8 cellular contexts compared by ENCODE assay signal in genomic region chr17:82419471-82419995, GRCh38. TPM values are rescaled to one million over a fixed set of nuclear protein-coding genes. Genes with fewer than 3 reads are reported as not detected.
DNase-seq lines count a peak whose midpoint lies in the region; ATAC-seq and TF ChIP-seq lines count a peak whose summit lies in the region.

No MANE protein-coding gene starts in this region.

- H3K36me3 Mint-ChIP-seq in stimulated activated naive CD8-positive, alpha-beta T cell treated with anti-CD3 and anti-CD28 coated beads, Interleukin-15, Interleukin-2, amounts not matched to agents 100 ng/mL and 50 ng/mL, for 24 hours (ENCODE audit: low read depth) = peaks cover 23% of the 10 kb centered on the region
- peaks cover 30% of the 10 kb centered on the region for H3K36me3 Mint-ChIP-seq in activated T-helper 17 cell treated with anti-CD3 and anti-CD28 coated beads, Interleukin-2, amount 50 U/mL, for 72 hours (ENCODE audit: low read depth)

- H3K27me3 ChIP-seq in right lobe of liver = no peaks in the 10 kb centered on the region

- no peak for ATAC-seq in stimulated activated naive CD8-positive, alpha-beta T cell treated with anti-CD3 and anti-CD28 coated beads, Interleukin-15, Interleukin-2, amounts not matched to agents 100 U/mL and 50 U/mL, for 24 hours
- ATAC-seq in activated T-helper 17 cell treated with anti-CD3 and anti-CD28 coated beads, Interleukin-2, amount 50 U/mL, for 72 hours (replicated peaks) = no peak
- ATAC-seq in right lobe of liver = peak in 1 of 4 donors; percentile 11
- no peak for ATAC-seq in HG02884 (IDR thresholded peaks at IDR 0.05; ENCODE audit: unreplicated experiment)
- ATAC-seq in HG02981 (IDR thresholded peaks at IDR 0.05; ENCODE audit: unreplicated experiment) = no peak

- WGBS in right lobe of liver (ENCODE audit: insufficient coverage, low coverage, low lambda C conversion rate, missing lambda C conversion rate) = 63% methylated on average over 3 of the region's 3 CpGs

- peaks cover 21% of the 10 kb centered on the region for H3K4me1 Mint-ChIP-seq in stimulated activated naive CD8-positive, alpha-beta T cell treated with anti-CD3 and anti-CD28 coated beads, Interleukin-15, Interleukin-2, amounts not matched to agents 100 ng/mL and 50 ng/mL, for 24 hours (ENCODE audit: low read depth)
- peaks cover 6% of the 10 kb centered on the region for H3K4me1 Mint-ChIP-seq in activated T-helper 17 cell treated with anti-CD3 and anti-CD28 coated beads, Interleukin-2, amount 50 U/mL, for 72 hours

- intact Hi-C loops in right lobe of liver (cut with DNase I) = loop anchor here in 1 of 2 donors (10.0 kb wide), 1 partner anchor 65 kb away; the partner anchor contains the start of gene TEX19

- peak overlapping the region in 2 of 3 donors; percentile 73 to 88 for H3K4me3 ChIP-seq in right lobe of liver

- no peaks in the 10 kb centered on the region for H3K27me3 Mint-ChIP-seq in stimulated activated naive CD8-positive, alpha-beta T cell treated with anti-CD3 and anti-CD28 coated beads, Interleukin-15, Interleukin-2, amounts not matched to agents 100 ng/mL and 50 ng/mL, for 24 hours
- no peaks in the 10 kb centered on the region for H3K27me3 Mint-ChIP-seq in activated T-helper 17 cell treated with anti-CD3 and anti-CD28 coated beads, Interleukin-2, amount 50 U/mL, for 72 hours

- peak overlapping the region; percentile 61 for H3K27ac Mint-ChIP-seq in stimulated activated naive CD8-positive, alpha-beta T cell treated with anti-CD3 and anti-CD28 coated beads, Interleukin-15, Interleukin-2, amounts not matched to agents 100 ng/mL and 50 ng/mL, for 24 hours
- peak overlapping the region; percentile 54 for H3K27ac Mint-ChIP-seq in activated T-helper 17 cell treated with anti-CD3 and anti-CD28 coated beads, Interleukin-2, amount 50 U/mL, for 72 hours

- H3K36me3 ChIP-seq in right lobe of liver = no peaks in the 10 kb centered on the region

- no peak for DNase-seq in stimulated activated naive CD8-positive, alpha-beta T cell treated with anti-CD3 and anti-CD28 coated beads, Interleukin-15, Interleukin-2, amounts not matched to agents 100 U/mL and 50 U/mL, for 24 hours
- no peak for DNase-seq in right lobe of liver
- no peak for DNase-seq in NCI-H1417 (lab: John Stamatoyannopoulos, UW)
- no peak for DNase-seq in amniotic stem cell (lab: John Stamatoyannopoulos, UW)

- H3K9me3 ChIP-seq in right lobe of liver = no peaks in the 10 kb centered on the region

- no peak for TF ChIP-seq POLR2A in right lobe of liver (IDR thresholded peaks at IDR 0.05)

- peak overlapping the region; percentile 85 for H3K4me3 Mint-ChIP-seq in stimulated activated naive CD8-positive, alpha-beta T cell treated with anti-CD3 and anti-CD28 coated beads, Interleukin-15, Interleukin-2, amounts not matched to agents 100 ng/mL and 50 ng/mL, for 24 hours
- H3K4me3 Mint-ChIP-seq in activated T-helper 17 cell treated with anti-CD3 and anti-CD28 coated beads, Interleukin-2, amount 50 U/mL, for 72 hours = peak overlapping the region; percentile 76

- H3K4me1 ChIP-seq in right lobe of liver = peaks cover 0 to 19% (median 6%) of the 10 kb centered on the region in 4 donors

- H3K27ac ChIP-seq in right lobe of liver = peak overlapping the region in 2 of 3 donors; percentile 8 to 87

- no peak for TF ChIP-seq CTCF in right lobe of liver (IDR thresholded peaks at IDR 0.05)

- no peaks in the 10 kb centered on the region for H3K9me3 Mint-ChIP-seq in stimulated activated naive CD8-positive, alpha-beta T cell treated with anti-CD3 and anti-CD28 coated beads, Interleukin-15, Interleukin-2, amounts not matched to agents 100 ng/mL and 50 ng/mL, for 24 hours
- no peaks in the 10 kb centered on the region for H3K9me3 Mint-ChIP-seq in activated T-helper 17 cell treated with anti-CD3 and anti-CD28 coated beads, Interleukin-2, amount 50 U/mL, for 72 hours

RNA-seq across cellular contexts. Expression of gene OGFOD3, which starts 1.1 kb away (rescaled TPM):
- 10 to 100 TPM; 16.2 to 20.7 TPM for total RNA-seq in activated T-helper 17 cell treated with anti-CD3 and anti-CD28 coated beads, Interleukin-2, amount 50 U/mL, for 72 hours
- total RNA-seq in right lobe of liver = 10 to 100 TPM; 13.5 to 23.4 (median 16.2) TPM

RNA-seq across cellular contexts. Expression of gene HEXD, which starts 1.4 kb away (rescaled TPM):
- total RNA-seq in activated T-helper 17 cell treated with anti-CD3 and anti-CD28 coated beads, Interleukin-2, amount 50 U/mL, for 72 hours = 10 to 100 TPM; 25.1 to 31.9 TPM
- total RNA-seq in right lobe of liver = 10 to 100 TPM in 5 of 6 experiments, 1 to 10 TPM in 1; 9.6 to 30.4 (median 20.2) TPM

RNA-seq across cellular contexts. Expression of gene CYBC1, which starts 31.0 kb away (rescaled TPM):
- total RNA-seq in activated T-helper 17 cell treated with anti-CD3 and anti-CD28 coated beads, Interleukin-2, amount 50 U/mL, for 72 hours = 100 to 1,000 TPM; 297 to 323 TPM
- 10 to 100 TPM; 29.4 to 82.4 (median 46.4) TPM for total RNA-seq in right lobe of liver

RNA-seq across cellular contexts. Expression of gene NARF, which starts 39.0 kb away (rescaled TPM):
- total RNA-seq in activated T-helper 17 cell treated with anti-CD3 and anti-CD28 coated beads, Interleukin-2, amount 50 U/mL, for 72 hours = 100 to 1,000 TPM; 164 to 194 TPM
- 10 to 100 TPM in 5 of 6 experiments, 1 to 10 TPM in 1; 9.3 to 48.6 (median 21.8) TPM for total RNA-seq in right lobe of liver

RNA-seq across cellular contexts. Expression of gene UTS2R, which starts 48.0 kb away (rescaled TPM):
- under 1 TPM in 1 of 2 donors, not detected in 1; 0.45 TPM for total RNA-seq in activated T-helper 17 cell treated with anti-CD3 and anti-CD28 coated beads, Interleukin-2, amount 50 U/mL, for 72 hours
- total RNA-seq in right lobe of liver = not detected
